ENCODE assay signal across 8 cellular contexts in the genomic region with DNA sequence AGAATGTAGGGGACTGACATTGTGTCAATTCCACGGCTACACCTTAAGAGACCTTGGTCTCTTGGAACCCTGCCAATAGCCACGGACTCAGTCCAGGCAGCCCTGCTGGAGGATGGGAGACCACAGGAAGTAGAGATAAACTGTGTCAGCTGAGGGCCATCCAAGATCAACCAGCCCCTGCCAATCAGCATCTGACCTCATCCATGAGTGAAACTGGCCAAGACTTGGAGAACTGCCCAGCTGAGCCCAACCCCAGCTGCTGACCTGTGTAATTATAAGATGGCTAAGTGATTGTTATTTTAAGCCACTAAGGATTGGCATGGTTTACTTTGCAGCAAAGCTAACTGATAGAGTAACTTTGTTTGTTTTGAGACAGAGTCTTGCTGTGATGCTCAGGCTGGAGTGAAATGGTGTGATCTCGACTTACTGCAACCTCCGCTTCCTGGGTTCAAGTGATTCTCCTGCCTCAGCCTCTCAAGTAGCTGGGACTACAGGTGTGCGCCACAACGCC. TPM values are rescaled to one million over a fixed set of nuclear protein-coding genes. Genes with fewer than 3 reads are reported as not detected.
DNase-seq lines count a peak whose midpoint lies in the region; ATAC-seq and TF ChIP-seq lines count a peak whose summit lies in the region.

No MANE protein-coding gene starts in this region.

- H2AFZ ChIP-seq in mammary epithelial cell (ENCODE audit: low read depth, low read length): no peak overlapping the region

- ATAC-seq in lower lobe of right lung: peak; percentile 82 to 85

- in situ Hi-C loops in mammary epithelial cell (cut with MboI; ENCODE audit: low sequenced_read_pairs in 2 of 2): no loop called here

- H3K27me3 Mint-ChIP-seq in Calu3 (ENCODE audit: unreplicated experiment): no peaks in the 10 kb centered on the region

- H3K27ac ChIP-seq in mammary epithelial cell (ENCODE audit: insufficient read depth, low read depth, low read length) (no peak overlapping the region), lower lobe of right lung (peak overlapping the region; percentile 5)

- WGBS in mammary epithelial cell (ENCODE audit: low coverage, missing lambda C conversion rate): 65% methylated on average over 6 of the region's 6 CpGs

- H3K9me3 Mint-ChIP-seq in Calu3 (ENCODE audit: low read depth, unreplicated experiment): no peaks in the 10 kb centered on the region

- CTCF ChIA-PET in Calu3 (lab: Charles Lee): interaction anchor here (0.6 to 1.6 kb wide), 2 partner anchors 48 to 56 kb away, joined by 4 read pairs; no protein-coding TSS in a partner anchor
- CTCF ChIA-PET in mammary epithelial cell (lab: Charles Lee; ENCODE audit: low non-redundant PET): interaction anchor here (1.0 kb wide), 1 partner anchor 48 kb away, joined by 18 read pairs; no protein-coding TSS in a partner anchor

- no peak overlapping the region for H3K4me3 ChIP-seq in mammary epithelial cell (replicated peaks in 1 of 3; ENCODE audit: insufficient read depth in 1 of 3, low read depth in 2 of 3, low read length in 3 of 3)
- H3K4me3 ChIP-seq in lower lobe of right lung: no peak overlapping the region

- H3K27ac Mint-ChIP-seq in Calu3 (ENCODE audit: unreplicated experiment): no peak overlapping the region

- BruUV-seq in Calu3 (replicated peaks; lab: Mats Ljungman, UMichigan): no TSS peak
- BruUV-seq in mammary epithelial cell (replicated peaks; lab: Mats Ljungman, UMichigan): no TSS peak

- no peak overlapping the region for H3K9ac ChIP-seq in mammary epithelial cell (ENCODE audit: insufficient read depth, low read length)

- no peak overlapping the region for H3K4me2 ChIP-seq in mammary epithelial cell (ENCODE audit: insufficient read depth, low read depth, low read length)

- DNase-seq in Calu3: peak; percentile 57
- DNase-seq in NCI-H460 (ENCODE audit: extremely low read depth, low read depth): peak; percentile 44
- DNase-seq in mammary epithelial cell: peak; percentile 77
- peak; percentile 63 for DNase-seq in lower lobe of right lung
- DNase-seq in cerebellar cortex (ENCODE audit: low spot score): no peak
- DNase-seq in NCI-H2107 treated with DMSO at 0.1 percent for 48 hours (lab: John Stamatoyannopoulos, UW; ENCODE audit: unreplicated experiment): no peak
- no peak for DNase-seq in SIG-M5 (lab: John Stamatoyannopoulos, UW)
- DNase-seq in cortex of kidney (lab: John Stamatoyannopoulos, UW): no peak

- no peak overlapping the region for H3K4me3 Mint-ChIP-seq in Calu3 (ENCODE audit: low read depth, unreplicated experiment)

- peaks cover 5% of the 10 kb centered on the region for H3K79me2 ChIP-seq in mammary epithelial cell (ENCODE audit: insufficient read depth, low read length)

- H3K9me3 ChIP-seq in mammary epithelial cell (replicated peaks; ENCODE audit: insufficient read depth, low read length) (no peaks in the 10 kb centered on the region), lower lobe of right lung (no peaks in the 10 kb centered on the region)

- H3K36me3 ChIP-seq in mammary epithelial cell (ENCODE audit: insufficient read depth, low read length) (peaks cover 4% of the 10 kb centered on the region), lower lobe of right lung (peaks cover 12% of the 10 kb centered on the region)

- dilution Hi-C loops in mammary epithelial cell (cut with HindIII; ENCODE audit: low sequenced_read_pairs): no loop called here

- TF ChIP-seq CTCF in Calu3 (IDR thresholded peaks at IDR 0.05; ENCODE audit: unreplicated experiment) (no peak), mammary epithelial cell (conservative IDR thresholded peaks at IDR 0.05 in 1 of 2, IDR thresholded peaks at IDR 0.05 in 1 of 2; ENCODE audit: extremely low read depth in 1 of 2, insufficient read depth in 1 of 2, low read depth in 1 of 2, low read length in 2 of 2) (no peak), lower lobe of right lung (IDR thresholded peaks at IDR 0.05) (no peak)

- no peaks in the 10 kb centered on the region for H3K27me3 ChIP-seq in mammary epithelial cell (ENCODE audit: insufficient read depth, low read length)
- no peaks in the 10 kb centered on the region for H3K27me3 ChIP-seq in lower lobe of right lung (ENCODE audit: low read depth)

- H3K4me1 ChIP-seq in mammary epithelial cell (ENCODE audit: insufficient read depth, low read length): peaks cover 7% of the 10 kb centered on the region
- H3K4me1 ChIP-seq in lower lobe of right lung: peaks cover 15% of the 10 kb centered on the region

- H3K36me3 Mint-ChIP-seq in Calu3 (ENCODE audit: insufficient read depth, unreplicated experiment): peaks cover 15% of the 10 kb centered on the region

- peaks cover 9% of the 10 kb centered on the region for H3K4me1 Mint-ChIP-seq in Calu3 (ENCODE audit: low read depth, unreplicated experiment)

- no peaks in the 10 kb centered on the region for H4K20me1 ChIP-seq in mammary epithelial cell (ENCODE audit: insufficient read depth, low read length)

- intact Hi-C loops in Calu3 (cut with micrococcal nuclease; ENCODE audit: unreplicated experiment): no loop called here
- intact Hi-C loops in mammary epithelial cell (cut with micrococcal nuclease): no loop called here
- intact Hi-C loops in lower lobe of right lung (cut with DNase I): no loop called here

RNA-seq across cellular contexts. Expression of gene YWHAE, which starts 13.3 kb away (rescaled TPM):
- total RNA-seq in Calu3 (2022) (466 and 504 TPM in 2 replicates), mammary epithelial cell (100 to 1,000 TPM; 528 to 689 TPM), lower lobe of right lung (383 TPM)
- total RNA-seq in NCI-H460 (2014; rRNA removed; shearing (Covaris generic)): 417 and 518 TPM in 2 replicates
- 210 and 236 TPM in 2 replicates for polyA plus RNA-seq in NCI-H460 (2014; cell fraction: nucleus; rRNA removed)
- 1,045 TPM for polyA plus RNA-seq in mammary epithelial cell
- polyA minus RNA-seq in mammary epithelial cell: 400 TPM

RNA-seq across cellular contexts. Expression of gene CRK, which starts 42.7 kb away (rescaled TPM):
- total RNA-seq in Calu3 (2022): 38.9 and 40.0 TPM in 2 replicates
- 73.2 and 74.7 TPM in 2 replicates for total RNA-seq in NCI-H460 (2014; rRNA removed; shearing (Covaris generic))
- polyA plus RNA-seq in NCI-H460 (2014; cell fraction: nucleus; rRNA removed): 37.1 and 41.9 TPM in 2 replicates
- 100 to 1,000 TPM in 1 of 2 donors, 10 to 100 TPM in 1; 71.4 to 127 TPM for total RNA-seq in mammary epithelial cell
- 72.6 TPM for polyA plus RNA-seq in mammary epithelial cell
- polyA minus RNA-seq in mammary epithelial cell: 68.3 TPM
- total RNA-seq in lower lobe of right lung: 66.2 TPM

Comparison
In these comparisons a context has a peak if more than half of its experiments do, and no peak if none do; other contexts are left out.
1. DNase-seq: peak in Calu3 (single experiment), NCI-H460 (single experiment), mammary epithelial cell (single experiment) and lower lobe of right lung (single experiment); none in cerebellar cortex (single experiment), NCI-H2107 treated with DMSO at 0.1 percent for 48 hours (single experiment), SIG-M5 (single experiment) and cortex of kidney (single experiment).